In genomic region chr11:61814958-61815789, GRCh38 we compare ENCODE assay signal across 1 cellular context.
TF ChIP-seq lines count a peak whose summit lies in the region.

No MANE protein-coding gene starts in this region.

TF ChIP-seq in K562, 482 proteins besides CTCF, POLR2A, EP300 and RAD21 (continued from another document and continues in another):
- TF ChIP-seq ZBTB9 (CRISPR knock-in tag; IDR thresholded peaks at IDR 0.05) (peak; percentile 61), CC2D1A (IDR thresholded peaks at IDR 0.05) (no peak), RFX1 (IDR thresholded peaks at IDR 0.05) (no peak; the same call in 1 of the 2 replicates), PPARD (CRISPR knock-in tag; IDR thresholded peaks at IDR 0.05) (no peak), ZSCAN32 (CRISPR knock-in tag; IDR thresholded peaks at IDR 0.05) (no peak), SIX5 (IDR thresholded peaks at IDR 0.05; ENCODE audit: borderline replicate concordance in 1 of 2, insufficient read depth in 1 of 2, low read depth in 1 of 2, low read length in 2 of 2) (no peak), ZBTB1 (CRISPR knock-in tag; IDR thresholded peaks at IDR 0.05; ENCODE audit: borderline replicate concordance, low read depth) (peak; percentile 92; the same call in 1 of the 2 replicates), ZNF311 (CRISPR knock-in tag; IDR thresholded peaks at IDR 0.05) (no peak), SUPT5H (IDR thresholded peaks at IDR 0.05) (peak; percentile 97), PHB2 (IDR thresholded peaks at IDR 0.05; ENCODE audit: low read depth) (no peak), ZNF354B (CRISPR knock-in tag; IDR thresholded peaks at IDR 0.05) (no peak), ELF4 (CRISPR knock-in tag; IDR thresholded peaks at IDR 0.05) (peak; percentile 77), ZNF764 (CRISPR knock-in tag; IDR thresholded peaks at IDR 0.05; ENCODE audit: low read depth) (no peak), HLTF (IDR thresholded peaks at IDR 0.05) (no peak; the same call in 1 of the 2 replicates), IRF9 (tag; IDR thresholded peaks at IDR 0.05) (no peak), MAFG (tag; conservative IDR thresholded peaks at IDR 0.05) (no peak), ZEB2 (IDR thresholded peaks at IDR 0.05) (no peak), MCM3 (IDR thresholded peaks at IDR 0.05) (no peak), CREB5 (CRISPR knock-in tag; IDR thresholded peaks at IDR 0.05) (no peak), TRIM25 (IDR thresholded peaks at IDR 0.05; ENCODE audit: borderline replicate concordance) (no peak), TFAP4 (CRISPR knock-in tag; IDR thresholded peaks at IDR 0.05; ENCODE audit: borderline replicate concordance) (peak; percentile 74), CCAR2 (IDR thresholded peaks at IDR 0.05; ENCODE audit: low read depth, low read length) (no peak), TBL1XR1 (IDR thresholded peaks at IDR 0.05; ENCODE audit: low read length in 2 of 2) (no peak; a peak in 1 of 4 replicates), TAL1 (IDR thresholded peaks at IDR 0.05) (no peak; the same call in 1 of the 2 replicates), ZNF274 (IDR thresholded peaks at IDR 0.05; ENCODE audit: borderline replicate concordance, low read depth, low read length) (no peak), USF1 (CRISPR knock-in tag; IDR thresholded peaks at IDR 0.05) (no peak), NRF1 (conservative IDR thresholded peaks at IDR 0.05 in 1 of 2, IDR thresholded peaks at IDR 0.05 in 1 of 2) (peak; percentile 100), PRPF4 (IDR thresholded peaks at IDR 0.05; ENCODE audit: insufficient read depth, low read depth, low read length, poor library complexity, severe bottlenecking) (peak; percentile 38), ZNF444 (CRISPR knock-in tag; IDR thresholded peaks at IDR 0.05) (peak; percentile 38; the same call in 1 of the 2 replicates), ZNF707 (CRISPR knock-in tag; conservative IDR thresholded peaks at IDR 0.05) (no peak), ZHX1 (conservative IDR thresholded peaks at IDR 0.05; ENCODE audit: low read length) (no peak), POLR2B (IDR thresholded peaks at IDR 0.05; ENCODE audit: low read depth, partially characterized antibody) (peak; percentile 96), ETS1 (conservative IDR thresholded peaks at IDR 0.05; ENCODE audit: control insufficient read depth, low read depth, low read length) (peak; percentile 28; the same call in 1 of the 2 replicates), ZNF431 (CRISPR knock-in tag; IDR thresholded peaks at IDR 0.05) (0 out of 2 replicates have a peak, but pooled peaks have one; percentile 55), STAT6 (CRISPR knock-in tag; IDR thresholded peaks at IDR 0.05) (peak; percentile 93; the same call in 1 of the 2 replicates), SMAD3 (CRISPR knock-in tag; conservative IDR thresholded peaks at IDR 0.05) (0 out of 2 replicates have a peak, but pooled peaks have one; percentile 50), COPS2 (conservative IDR thresholded peaks at IDR 0.05) (no peak), NFE2 (IDR thresholded peaks at IDR 0.05; ENCODE audit: low read depth) (no peak), THRB (CRISPR knock-in tag; conservative IDR thresholded peaks at IDR 0.05) (peak; percentile 89), POLR3G (IDR thresholded peaks at IDR 0.05; ENCODE audit: extremely low read depth, insufficient read length, insufficient replicate concordance) (no peak), FOXA1 (IDR thresholded peaks at IDR 0.05; ENCODE audit: borderline replicate concordance) (no peak), USF2 (CRISPR knock-in tag; IDR thresholded peaks at IDR 0.05) (no peak; the same call in 1 of the 2 replicates), ZBTB11 (CRISPR knock-in tag; IDR thresholded peaks at IDR 0.05) (peak in 1 of 3 experiments; percentile 62; a peak in 2 of 6 replicates)
